ENCODE assay signal across 18 cellular contexts in the genomic region with DNA sequence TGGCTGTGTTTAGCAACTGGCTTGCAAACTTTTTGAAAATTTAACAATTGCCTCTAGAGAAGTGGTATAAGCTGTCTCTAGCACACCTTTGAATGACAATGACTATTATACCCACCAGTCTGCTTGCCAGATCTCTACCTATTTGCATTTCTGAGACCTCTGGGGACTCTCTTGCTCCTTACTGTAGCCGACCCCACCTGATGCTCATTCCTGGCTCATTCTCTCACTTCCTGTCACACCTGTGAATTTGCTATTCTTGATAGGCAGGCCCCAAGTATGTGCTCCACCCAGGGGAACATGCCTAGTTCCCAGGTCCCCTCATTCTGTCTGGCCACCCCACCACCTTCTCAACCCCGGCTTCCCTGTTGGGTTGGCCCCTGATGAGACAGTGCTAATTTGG.
DNase-seq lines count a peak whose midpoint lies in the region; FAIRE-seq and TF ChIP-seq lines count a peak whose summit lies in the region.
"Had no signal": no experiment of that assay in that cellular context is flagged by ENCODE, and none has a peak within 500 bp of the region (broad histone marks: within the 10 kb centered on the region; RNA-seq: fewer than 3 reads in every experiment).

No MANE protein-coding gene starts in this region.

- no peak for TF ChIP-seq CTCF in endodermal cell (conservative IDR thresholded peaks at IDR 0.05)

- H3K4me3 Mint-ChIP-seq in endodermal cell = no peak overlapping the region

- FAIRE-seq in small intestine (lab: Jason Lieb, UNC) = no peak

- H3K27me3 ChIP-seq in HUES48 (ENCODE audit: control insufficient read depth, insufficient read depth, low read length) = no peaks in the 10 kb centered on the region; the same call in 1 of the 2 replicates
- no peaks in the 10 kb centered on the region for H3K27me3 ChIP-seq in endodermal cell (ENCODE audit: control insufficient read depth, insufficient read depth, low read length, poor library complexity, severe bottlenecking)
- no peaks in the 10 kb centered on the region; the same call in 1 of the 2 replicates for H3K27me3 ChIP-seq in iPS DF 6.9 (ENCODE audit: control insufficient read depth, insufficient read depth, low read length)
- no peaks in the 10 kb centered on the region for H3K27me3 ChIP-seq in small intestine (ENCODE audit: control insufficient read depth in 2 of 2, insufficient read depth in 2 of 2, low read length in 2 of 2)

- peak overlapping the region; percentile 78 for H3K27ac ChIP-seq in HUES48 (ENCODE audit: low read depth, low read length)
- H3K27ac ChIP-seq in endodermal cell (ENCODE audit: low read depth, low read length) = no peak overlapping the region
- no peak overlapping the region for H3K27ac ChIP-seq in iPS DF 6.9 (ENCODE audit: low read length)
- H3K27ac ChIP-seq in small intestine (ENCODE audit: low read depth in 1 of 2, low read length in 1 of 2) = no peak overlapping the region
- H3K27ac ChIP-seq: SK-N-MC had no signal

- H3K9ac ChIP-seq in HUES48 (ENCODE audit: low read depth, low read length) = no peak overlapping the region
- no peak overlapping the region for H3K9ac ChIP-seq in endodermal cell (ENCODE audit: extremely low read depth, low read length, poor library complexity, severe bottlenecking)

- peak; percentile 22 for DNase-seq in NCI-H526 treated with DMSO at 0.1 percent for 48 hours (lab: John Stamatoyannopoulos, UW)
- DNase-seq in endodermal cell = peak; percentile 68
- DNase-seq in iPS DF 6.9 (ENCODE audit: low read depth, low spot score) = peak; percentile 48
- DNase-seq in NCI-H2029 (lab: John Stamatoyannopoulos, UW) = no peak
- no peak for DNase-seq in small intestine
- DNase-seq in NCI-H1436 (lab: John Stamatoyannopoulos, UW) = no peak
- no peak for DNase-seq in mesenteric fat pad (ENCODE audit: low spot score)
- DNase-seq: ACHN; C1 segment of cervical spinal cord; DMS79; HCEC 1CT; IMR-90; NCI-H1092; NCI-H2107; NK-92 treated with Interleukin-12 subunit alpha and Interleukin-12 subunit beta, amount 100 ng/mL, for 24 hours; SHP77 had no signal

- H3K27me3 Mint-ChIP-seq in endodermal cell (ENCODE audit: insufficient read depth) = peaks cover 19% of the 10 kb centered on the region

- no peaks in the 10 kb centered on the region for H3K36me3 ChIP-seq in HUES48 (ENCODE audit: control insufficient read depth, insufficient read depth, low read length)
- no peaks in the 10 kb centered on the region for H3K36me3 ChIP-seq in endodermal cell (ENCODE audit: control insufficient read depth, insufficient read depth, low read length)
- H3K36me3 ChIP-seq in iPS DF 6.9 (ENCODE audit: control insufficient read depth, insufficient read depth, low read length) = no peaks in the 10 kb centered on the region
- H3K36me3 ChIP-seq in small intestine (ENCODE audit: control insufficient read depth in 2 of 2, insufficient read depth in 2 of 2, low read length in 2 of 2) = no peaks in the 10 kb centered on the region

- H3K27ac Mint-ChIP-seq in endodermal cell = no peak overlapping the region

- H3K9me3 ChIP-seq in HUES48 (ENCODE audit: control insufficient read depth, insufficient read depth, low read length) (no peaks in the 10 kb centered on the region; the same call in 1 of the 2 replicates), endodermal cell (ENCODE audit: control insufficient read depth, low read length) (no peaks in the 10 kb centered on the region), iPS DF 6.9 (ENCODE audit: control insufficient read depth, insufficient read depth, low read length) (no peaks in the 10 kb centered on the region), small intestine (ENCODE audit: control insufficient read depth, low read depth) (no peaks in the 10 kb centered on the region)

- H3K4me3 ChIP-seq in HUES48 (ENCODE audit: low read depth, low read length) = no peak overlapping the region
- H3K4me3 ChIP-seq in endodermal cell (ENCODE audit: low read length) = no peak overlapping the region
- no peak overlapping the region for H3K4me3 ChIP-seq in iPS DF 6.9 (ENCODE audit: low read length)
- H3K4me3 ChIP-seq in small intestine (ENCODE audit: low read depth in 1 of 2, low read length in 2 of 2) = no peak overlapping the region
- H3K4me3 ChIP-seq: SK-N-MC had no signal

- no peaks in the 10 kb centered on the region for H3K36me3 Mint-ChIP-seq in endodermal cell (ENCODE audit: low read depth)

- H3K4me1 ChIP-seq in HUES48 (ENCODE audit: control insufficient read depth, insufficient read depth, low read length) (peaks cover 20% of the 10 kb centered on the region), endodermal cell (ENCODE audit: control insufficient read depth, insufficient read depth, low read length) (peaks cover 11% of the 10 kb centered on the region), iPS DF 6.9 (ENCODE audit: control insufficient read depth, insufficient read depth, low read length) (peaks cover 5% of the 10 kb centered on the region), small intestine (ENCODE audit: control insufficient read depth in 2 of 2, insufficient read depth in 1 of 2, low read depth in 1 of 2, low read length in 1 of 2) (no peaks in the 10 kb centered on the region)

- 80% methylated on average over 2 of the region's 2 CpGs; no CpG with 5 or more reads in 1 of the 2 experiments for WGBS in endodermal cell (ENCODE audit: insufficient coverage in 1 of 2, insufficient read length in 1 of 2), 2 experiments
- no CpG with 5 or more reads among the region's 2 CpGs for WGBS in iPS DF 6.9 (ENCODE audit: insufficient coverage, insufficient read length)
- 78 to 86% (median 80%) methylated on average over 2 of the region's 2 CpGs for WGBS in small intestine, 3 donors

- H3K9me3 Mint-ChIP-seq in endodermal cell = peaks cover 2% of the 10 kb centered on the region

- peaks cover 34% of the 10 kb centered on the region for H3K4me1 Mint-ChIP-seq in endodermal cell

Comparison
In these comparisons a context has a peak if more than half of its experiments do, and no peak if none do; other contexts are left out.
1. DNase-seq: peak in NCI-H526 treated with DMSO at 0.1 percent for 48 hours (single experiment), endodermal cell (single experiment) and iPS DF 6.9 (single experiment); none in NCI-H2029 (single experiment), small intestine (single experiment), NCI-H1436 (single experiment) and mesenteric fat pad (single experiment).